ENCODE assay signal across 8 cellular contexts in the genomic region with DNA sequence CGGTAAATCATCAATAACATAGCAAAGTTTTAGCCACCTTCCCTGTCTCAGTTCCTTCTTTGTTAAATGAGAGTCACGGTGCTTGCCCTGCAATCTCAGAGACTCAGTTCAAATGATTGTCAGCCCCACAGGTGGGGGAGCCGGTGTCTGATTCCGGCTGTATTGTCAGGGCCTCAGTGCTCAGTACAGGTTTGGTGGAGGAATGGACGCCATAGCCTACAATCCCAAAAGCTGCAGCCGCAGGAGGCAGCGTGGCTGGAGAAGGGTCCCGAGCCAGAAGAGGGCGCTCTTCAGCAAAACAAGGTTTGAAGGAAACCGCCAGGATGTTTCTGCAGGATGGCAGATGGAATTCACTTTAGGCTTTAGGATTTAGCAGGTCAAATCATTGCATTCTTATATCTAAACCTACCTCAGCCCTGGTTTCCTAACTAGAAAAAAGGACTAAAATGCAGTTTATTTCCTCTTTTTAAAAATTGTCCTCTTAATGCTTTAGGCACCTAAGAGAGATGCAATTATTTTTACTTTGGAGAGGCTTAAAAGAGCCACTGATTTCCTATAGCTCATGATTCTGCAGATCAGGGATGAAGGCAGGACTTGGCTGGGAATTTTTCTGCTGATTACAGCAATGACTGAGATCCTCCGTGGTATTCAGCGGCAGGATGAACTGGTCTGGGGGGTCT. TPM values are rescaled to one million over a fixed set of nuclear protein-coding genes. Genes with fewer than 3 reads are reported as not detected.
DNase-seq lines count a peak whose midpoint lies in the region; ATAC-seq, FAIRE-seq and TF ChIP-seq lines count a peak whose summit lies in the region.

No MANE protein-coding gene starts in this region.

- H3K9ac ChIP-seq in mammary epithelial cell (ENCODE audit: insufficient read depth, low read length): no peak overlapping the region

- TF ChIP-seq POLR2A in H54 (IDR thresholded peaks at IDR 0.05; ENCODE audit: low read depth, low read length): no peak

- no peaks in the 10 kb centered on the region for H3K36me3 Mint-ChIP-seq in WTC11

- peak; percentile 30 for FAIRE-seq in H54 (lab: Jason Lieb, UNC)

- no peaks in the 10 kb centered on the region for H3K27me3 Mint-ChIP-seq in WTC11 (ENCODE audit: low read depth)

- CTCF ChIA-PET in WTC11 (lab: Charles Lee): interaction anchor here (0.7 to 4.4 kb wide), 26 partner anchors 15 to 447 kb away, joined by 3 to 92 read pairs (median 4); partner anchors contain the start of gene JDP2
- CTCF ChIA-PET in mammary epithelial cell (lab: Charles Lee; ENCODE audit: low non-redundant PET): no interaction called here

- peak; percentile 74 for ATAC-seq in WTC11
- no peak for ATAC-seq in GM21737 (IDR thresholded peaks at IDR 0.05; ENCODE audit: unreplicated experiment)

- H3K4me3 Mint-ChIP-seq in WTC11: no peak overlapping the region

- no peaks in the 10 kb centered on the region for H3K79me2 ChIP-seq in mammary epithelial cell (ENCODE audit: insufficient read depth, low read length)

- H3K27me3 ChIP-seq in mammary epithelial cell (ENCODE audit: insufficient read depth, low read length): no peaks in the 10 kb centered on the region

- intact Hi-C loops in mammary epithelial cell (cut with micrococcal nuclease): loop anchor here (1.0 to 10.0 kb wide), 6 partner anchors 119 to 674 kb away; partner anchors contain the start of genes JDP2 and TGFB3

- H3K36me3 ChIP-seq in mammary epithelial cell (ENCODE audit: insufficient read depth, low read length): no peaks in the 10 kb centered on the region

- no peak overlapping the region for H3K4me2 ChIP-seq in mammary epithelial cell (ENCODE audit: insufficient read depth, low read depth, low read length)

- WGBS in mammary epithelial cell (ENCODE audit: low coverage, missing lambda C conversion rate): 12% methylated on average over 12 of the region's 12 CpGs

- POLR2A ChIA-PET in WTC11 (lab: Charles Lee): no interaction called here

- H2AFZ ChIP-seq in mammary epithelial cell (ENCODE audit: low read depth, low read length): peak overlapping the region; percentile 47

- H3K9me3 ChIP-seq in mammary epithelial cell (replicated peaks; ENCODE audit: insufficient read depth, low read length): no peaks in the 10 kb centered on the region

- H3K27ac ChIP-seq in mammary epithelial cell (ENCODE audit: insufficient read depth, low read depth, low read length): no peak overlapping the region

- no peaks in the 10 kb centered on the region for H4K20me1 ChIP-seq in mammary epithelial cell (ENCODE audit: insufficient read depth, low read length)

- no peaks in the 10 kb centered on the region for H3K9me3 Mint-ChIP-seq in WTC11

- H3K4me1 ChIP-seq in mammary epithelial cell (ENCODE audit: insufficient read depth, low read length): no peaks in the 10 kb centered on the region

- peaks cover 16% of the 10 kb centered on the region for H3K4me1 Mint-ChIP-seq in WTC11

- DNase-seq in AG09309 (ENCODE audit: low read depth) (no peak), H54 (ENCODE audit: insufficient read length, low spot score) (no peak), NCI-H2227 treated with DMSO at 0.1 percent for 48 hours (lab: John Stamatoyannopoulos, UW) (peak; percentile 88), WTC11 (ENCODE audit: low spot score) (peak; percentile 94), mammary epithelial cell (peak; percentile 65), islet precursor cell (peak; percentile 92)
- peak; percentile 65 to 72 for DNase-seq in stimulated activated CD4-positive, alpha-beta T cell treated with anti-CD3 and anti-CD28 coated beads, Interleukin-1b, Interleukin-23, amount 100 ng/mL, for 4 hours (ENCODE audit: low read depth in 2 of 2)

- dilution Hi-C loops in mammary epithelial cell (cut with HindIII; ENCODE audit: low sequenced_read_pairs): no loop called here

- TF ChIP-seq CTCF in AG09309 (IDR thresholded peaks at IDR 0.05; ENCODE audit: control insufficient read depth, insufficient read depth, low read depth, low read length, missing control alignments): peak; percentile 97
- TF ChIP-seq CTCF in WTC11 (IDR thresholded peaks at IDR 0.05): peak; percentile 66
- peak; percentile 87 to 93 for TF ChIP-seq CTCF in mammary epithelial cell (conservative IDR thresholded peaks at IDR 0.05 in 1 of 2, IDR thresholded peaks at IDR 0.05 in 1 of 2; ENCODE audit: extremely low read depth in 1 of 2, insufficient read depth in 1 of 2, low read depth in 1 of 2, low read length in 2 of 2)

- H3K4me3 ChIP-seq in AG09309 (ENCODE audit: control insufficient read depth, low read depth, low read length): no peak overlapping the region
- no peak overlapping the region for H3K4me3 ChIP-seq in mammary epithelial cell (replicated peaks in 1 of 3; ENCODE audit: insufficient read depth in 1 of 3, low read depth in 2 of 3, low read length in 3 of 3)

- BruUV-seq in mammary epithelial cell (replicated peaks; lab: Mats Ljungman, UMichigan): no TSS peak

- in situ Hi-C loops in mammary epithelial cell (cut with MboI; ENCODE audit: low sequenced_read_pairs in 2 of 2): loop anchor here (5.0 to 25.0 kb wide), 3 partner anchors 179 to 396 kb away; partner anchors contain the start of gene RPS6KL1 (in 2 of the 2)

- no peak overlapping the region for H3K27ac Mint-ChIP-seq in WTC11

TF ChIP-seq in WTC11, 78 proteins besides CTCF, POLR2A, EP300 and RAD21:
- TF ChIP-seq, protein P1, sequence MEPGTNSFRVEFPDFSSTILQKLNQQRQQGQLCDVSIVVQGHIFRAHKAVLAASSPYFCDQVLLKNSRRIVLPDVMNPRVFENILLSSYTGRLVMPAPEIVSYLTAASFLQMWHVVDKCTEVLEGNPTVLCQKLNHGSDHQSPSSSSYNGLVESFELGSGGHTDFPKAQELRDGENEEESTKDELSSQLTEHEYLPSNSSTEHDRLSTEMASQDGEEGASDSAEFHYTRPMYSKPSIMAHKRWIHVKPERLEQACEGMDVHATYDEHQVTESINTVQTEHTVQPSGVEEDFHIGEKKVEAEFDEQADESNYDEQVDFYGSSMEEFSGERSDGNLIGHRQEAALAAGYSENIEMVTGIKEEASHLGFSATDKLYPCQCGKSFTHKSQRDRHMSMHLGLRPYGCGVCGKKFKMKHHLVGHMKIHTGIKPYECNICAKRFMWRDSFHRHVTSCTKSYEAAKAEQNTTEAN (CRISPR knock-in tag; IDR thresholded peaks at IDR 0.05): no peak
- TF ChIP-seq HMGXB4 (CRISPR knock-in tag; IDR thresholded peaks at IDR 0.05) (peak; percentile 46; the same call in 1 of the 2 replicates), EMX1 (CRISPR knock-in tag; IDR thresholded peaks at IDR 0.05) (0 out of 2 replicates have a peak, but pooled peaks have one; percentile 43)

RNA-seq across cellular contexts. Expression of gene FOS, which starts 29.2 kb away (rescaled TPM):
- total RNA-seq in WTC11 (2021) (23.9 to 57.4 TPM (median 50.8 TPM) in 3 replicates), mammary epithelial cell (100 to 1,000 TPM in 1 of 2 donors, 10 to 100 TPM in 1; 78.5 to 204 TPM)
- polyA plus RNA-seq in mammary epithelial cell: 89.9 TPM
- polyA minus RNA-seq in mammary epithelial cell: 233 TPM

Comparison
In these comparisons a context has a peak if more than half of its experiments do, and no peak if none do; other contexts are left out.
1. DNase-seq: peak in NCI-H2227 treated with DMSO at 0.1 percent for 48 hours (single experiment), WTC11 (single experiment), mammary epithelial cell (single experiment), islet precursor cell (single experiment) and stimulated activated CD4-positive, alpha-beta T cell treated with anti-CD3 and anti-CD28 coated beads, Interleukin-1b, Interleukin-23, amount 100 ng/mL, for 4 hours (2 of 2); none in AG09309 (single experiment) and H54 (single experiment).
2. Peak in every context shown above with its lines, with median percentiles within 50 percentile points of each other: CTCF ChIP-seq.